In genomic region chr6:30915591-30915946, GRCh38 we compare ENCODE assay signal across 1 cellular context.
A peak's percentile ranks its signal among the peaks of the same experiment; 100 is the strongest.
TF ChIP-seq lines count a peak whose summit lies in the region.

No MANE protein-coding gene starts in this region.

TF ChIP-seq in HepG2, 621 proteins besides CTCF, POLR2A, EP300 and RAD21:
- TF ChIP-seq FOXC1 (CRISPR knock-in tag; IDR thresholded peaks at IDR 0.05; ENCODE audit: borderline replicate concordance) (0 out of 2 replicates have a peak, but pooled peaks have one; percentile 60), ZNF362 (CRISPR knock-in tag; IDR thresholded peaks at IDR 0.05; ENCODE audit: borderline replicate concordance) (peak; percentile 85), ATF2 (CRISPR knock-in tag; IDR thresholded peaks at IDR 0.05) (0 out of 2 replicates have a peak, but pooled peaks have one; percentile 8), KLF12 (CRISPR knock-in tag; IDR thresholded peaks at IDR 0.05; ENCODE audit: borderline replicate concordance) (no peak), ZNF18 (CRISPR knock-in tag; IDR thresholded peaks at IDR 0.05; ENCODE audit: insufficient replicate concordance) (no peak), TOE1 (CRISPR knock-in tag; IDR thresholded peaks at IDR 0.05) (no peak), YY1 (IDR thresholded peaks at IDR 0.05; ENCODE audit: insufficient read depth, insufficient replicate concordance, low read depth, low read length) (no peak), ERF (CRISPR knock-in tag; IDR thresholded peaks at IDR 0.05) (peak; percentile 33; the same call in 1 of the 2 replicates), HMGXB4 (CRISPR knock-in tag; IDR thresholded peaks at IDR 0.05; ENCODE audit: borderline replicate concordance in 1 of 2, low read depth in 1 of 2) (peak in 1 of 2 experiments; percentile 67; a peak in 2 of 4 replicates), ZNF530 (CRISPR knock-in tag; IDR thresholded peaks at IDR 0.05; ENCODE audit: low read depth) (no peak), SAP130 (CRISPR knock-in tag; IDR thresholded peaks at IDR 0.05; ENCODE audit: low read depth) (peak; percentile 31; the same call in 1 of the 2 replicates), ZNF619 (CRISPR knock-in tag; IDR thresholded peaks at IDR 0.05) (no peak), SSRP1 (CRISPR knock-in tag; IDR thresholded peaks at IDR 0.05) (0 out of 2 replicates have a peak, but pooled peaks have one; percentile 35), RXRB (CRISPR knock-in tag; IDR thresholded peaks at IDR 0.05; ENCODE audit: borderline replicate concordance) (peak; percentile 28; the same call in 1 of the 2 replicates), NCOA2 (CRISPR knock-in tag; IDR thresholded peaks at IDR 0.05) (no peak), ATF7-NPFF (CRISPR knock-in tag; IDR thresholded peaks at IDR 0.05; ENCODE audit: low read depth) (0 out of 2 replicates have a peak, but pooled peaks have one; percentile 16), ZNF772 (CRISPR knock-in tag; IDR thresholded peaks at IDR 0.05) (peak; percentile 60; the same call in 1 of the 2 replicates), TBX2 (CRISPR knock-in tag; IDR thresholded peaks at IDR 0.05; ENCODE audit: borderline replicate concordance) (peak; percentile 26; the same call in 1 of the 2 replicates), ZFX (CRISPR knock-in tag; IDR thresholded peaks at IDR 0.05; ENCODE audit: low read depth) (0 out of 2 replicates have a peak, but pooled peaks have one; percentile 26), ZNF891 (CRISPR knock-in tag; IDR thresholded peaks at IDR 0.05) (0 out of 2 replicates have a peak, but pooled peaks have one; percentile 59), CBFB (CRISPR knock-in tag; IDR thresholded peaks at IDR 0.05) (no peak), ZBTB42 (CRISPR knock-in tag; IDR thresholded peaks at IDR 0.05) (no peak), LCORL (IDR thresholded peaks at IDR 0.05) (no peak), LCORL (CRISPR knock-in tag; IDR thresholded peaks at IDR 0.05) (0 out of 2 replicates have a peak, but pooled peaks have one; percentile 44), ZEB1 (IDR thresholded peaks at IDR 0.05; ENCODE audit: insufficient replicate concordance, low read depth) (no peak), ELF3 (CRISPR knock-in tag; IDR thresholded peaks at IDR 0.05) (0 out of 2 replicates have a peak, but pooled peaks have one; percentile 32), NRL (CRISPR knock-in tag; IDR thresholded peaks at IDR 0.05; ENCODE audit: borderline replicate concordance) (peak; percentile 33; the same call in 1 of the 2 replicates), PHF5A (CRISPR knock-in tag; IDR thresholded peaks at IDR 0.05; ENCODE audit: low read depth, unreplicated experiment) (no peak), STAG1 (CRISPR knock-in tag; IDR thresholded peaks at IDR 0.05) (peak; percentile 81), SOX13 (IDR thresholded peaks at IDR 0.05) (no peak), SOX13 (CRISPR knock-in tag; conservative IDR thresholded peaks at IDR 0.05 in 1 of 2, IDR thresholded peaks at IDR 0.05 in 1 of 2) (0 out of 4 replicates have a peak, but pooled peaks of 1 of the 2 experiments have one; percentile 14), ARID4A (CRISPR knock-in tag; IDR thresholded peaks at IDR 0.05; ENCODE audit: borderline replicate concordance) (0 out of 2 replicates have a peak, but pooled peaks have one; percentile 21), SMC3 (IDR thresholded peaks at IDR 0.05; ENCODE audit: low read length) (peak; percentile 70), IKZF5 (CRISPR knock-in tag; IDR thresholded peaks at IDR 0.05) (0 out of 2 replicates have a peak, but pooled peaks have one; percentile 19), ZBTB33 (CRISPR knock-in tag; IDR thresholded peaks at IDR 0.05) (0 out of 2 replicates have a peak, but pooled peaks have one; percentile 6), SIN3B (IDR thresholded peaks at IDR 0.05; ENCODE audit: low read length) (no peak), MEF2D (CRISPR knock-in tag; IDR thresholded peaks at IDR 0.05) (no peak), FOSL2 (CRISPR knock-in tag; IDR thresholded peaks at IDR 0.05) (0 out of 2 replicates have a peak, but pooled peaks have one; percentile 17), TGIF2 (CRISPR knock-in tag; IDR thresholded peaks at IDR 0.05) (0 out of 2 replicates have a peak, but pooled peaks have one; percentile 53), ZNF687 (CRISPR knock-in tag; IDR thresholded peaks at IDR 0.05) (peak; percentile 32; the same call in 1 of the 2 replicates), RXRA (CRISPR knock-in tag; IDR thresholded peaks at IDR 0.05) (0 out of 2 replicates have a peak, but pooled peaks have one; percentile 19), HNF1B (CRISPR knock-in tag; IDR thresholded peaks at IDR 0.05) (peak; percentile 57; the same call in 1 of the 2 replicates)
